25 cellular contexts compared by ENCODE assay signal in genomic region chr7:101529560-101529959, GRCh38.
"Had no signal": no experiment of that assay in that cellular context is flagged by ENCODE, and none has a peak within 500 bp of the region (broad histone marks: within the 10 kb centered on the region; RNA-seq: fewer than 3 reads in every experiment).

No MANE protein-coding gene starts in this region.

- DNase-seq: cortex of kidney; effector CD8-positive, alpha-beta T cell; effector memory CD8-positive, alpha-beta T cell; endodermal cell; erythroblast; esophagus squamous epithelium; foreskin fibroblast; foreskin melanocyte; gastrocnemius medialis; glutamatergic neuron; head of caudate nucleus; heart right ventricle; hippocampal formation; left cardiac atrium; left lung; left ventricle myocardium superior; lower lobe of right lung; mesenchymal stem cell; mucosa of descending colon; naive B cell; naive thymus-derived CD8-positive, alpha-beta T cell had no signal

- H3K4me1 ChIP-seq: gastrocnemius medialis, lower lobe of right lung had no signal

- H3K9me3 ChIP-seq: esophagus squamous epithelium, gastrocnemius medialis, left lung, mucosa of descending colon had no signal

- ATAC-seq: effector memory CD8-positive, alpha-beta T cell; esophagus mucosa; gastrocnemius medialis; heart right ventricle; left cardiac atrium; left lung; left ventricle myocardium superior; lower lobe of right lung; mucosa of descending colon; naive thymus-derived CD8-positive, alpha-beta T cell had no signal

- H3K36me3 ChIP-seq: esophagus squamous epithelium, gastrocnemius medialis, heart right ventricle, left lung, lower lobe of right lung had no signal

- H3K27ac Mint-ChIP-seq: dendritic cell treated with granulocyte-macrophage colony-stimulating factor and Interleukin-4, amounts not matched to agents 40 ng/mL and 50 ng/mL, for 4 days; effector memory CD8-positive, alpha-beta T cell; endodermal cell; mesothelial cell of epicardium; naive B cell; naive thymus-derived CD8-positive, alpha-beta T cell had no signal

- H3K27me3 ChIP-seq: esophagus squamous epithelium had no signal

- H3K4me3 Mint-ChIP-seq: dendritic cell treated with granulocyte-macrophage colony-stimulating factor and Interleukin-4, amounts not matched to agents 40 ng/mL and 50 ng/mL, for 4 days; effector memory CD8-positive, alpha-beta T cell; endodermal cell; mesothelial cell of epicardium; naive B cell; naive thymus-derived CD8-positive, alpha-beta T cell had no signal

- H3K4me1 Mint-ChIP-seq: endodermal cell; naive B cell; naive thymus-derived CD8-positive, alpha-beta T cell had no signal

- H3K4me3 ChIP-seq: esophagus squamous epithelium, gastrocnemius medialis, heart right ventricle, left lung, lower lobe of right lung, mucosa of descending colon had no signal

- H3K27ac ChIP-seq: epithelial cell of prostate, esophagus squamous epithelium, gastrocnemius medialis, heart right ventricle, left lung, lower lobe of right lung had no signal

- H3K9me3 Mint-ChIP-seq: dendritic cell treated with granulocyte-macrophage colony-stimulating factor and Interleukin-4, amounts not matched to agents 40 ng/mL and 50 ng/mL, for 4 days; effector memory CD8-positive, alpha-beta T cell; endodermal cell; naive thymus-derived CD8-positive, alpha-beta T cell had no signal
